Comparison of ENCODE assay signal across 15 cellular contexts in the genomic region with DNA sequence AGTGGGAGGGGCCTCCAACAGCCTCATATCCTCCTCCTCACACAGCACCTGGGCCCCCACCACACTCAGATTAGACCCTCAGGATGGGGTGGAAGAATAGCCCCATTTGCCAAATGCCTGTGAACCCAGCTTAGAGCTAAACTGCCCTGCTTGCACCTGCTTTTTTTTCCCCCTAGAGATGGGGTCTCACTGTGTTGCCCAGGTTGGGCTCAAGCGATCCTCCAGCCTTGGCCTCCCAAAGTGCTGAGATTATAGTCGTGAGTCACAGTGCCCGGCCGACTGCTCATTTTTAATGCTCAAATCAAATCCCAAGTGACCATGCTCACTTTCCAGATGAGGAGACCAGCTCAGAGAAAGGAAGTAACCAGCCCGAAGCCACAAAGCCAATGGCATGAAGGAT. TPM values are rescaled to one million over a fixed set of nuclear protein-coding genes. Genes with fewer than 3 reads are reported as not detected.
DNase-seq lines count a peak whose midpoint lies in the region; ATAC-seq and TF ChIP-seq lines count a peak whose summit lies in the region.
"Had no signal": no experiment of that assay in that cellular context is flagged by ENCODE, and none has a peak within 500 bp of the region (broad histone marks: within the 10 kb centered on the region; RNA-seq: fewer than 3 reads in every experiment).

No MANE protein-coding gene starts in this region.

- H3K9me3 ChIP-seq in GM23248 (ENCODE audit: low read depth) = no peaks in the 10 kb centered on the region

- no peak for ATAC-seq in activated CD8-positive, alpha-beta T cell treated with anti-CD3 and anti-CD28 coated beads, Interleukin-2, amount 10 ng/mL, durations not matched to agents 7 days and 5 days
- ATAC-seq in activated CD8-positive, alpha-beta T cell treated with anti-CD3 and anti-CD28 coated beads for 36 hours = no peak
- no peak for ATAC-seq in natural killer cell treated with Interleukin-12 subunit alpha and Interleukin-12 subunit beta and Interleukin-15 and Interleukin-18, amount 100 ng/mL, for 72 hours
- no peak for ATAC-seq in natural killer cell
- no peak for ATAC-seq in WTC11
- ATAC-seq: GM12878, HCT116 had no signal

- H2AFZ ChIP-seq in GM23248 = no peak overlapping the region

- H3K27ac ChIP-seq in GM23248 = no peak overlapping the region
- H3K27ac ChIP-seq: 22Rv1, KMS-11 had no signal

- no peak overlapping the region for H3K4me3 Mint-ChIP-seq in activated CD8-positive, alpha-beta T cell treated with anti-CD3 and anti-CD28 coated beads, Interleukin-2, amount 10 ng/mL, durations not matched to agents 7 days and 5 days
- H3K4me3 Mint-ChIP-seq in activated CD8-positive, alpha-beta T cell treated with anti-CD3 and anti-CD28 coated beads for 36 hours = no peak overlapping the region
- peak overlapping the region; percentile 25 for H3K4me3 Mint-ChIP-seq in natural killer cell treated with Interleukin-12 subunit alpha and Interleukin-12 subunit beta and Interleukin-15 and Interleukin-18, amount 100 ng/mL, for 72 hours
- H3K4me3 Mint-ChIP-seq in natural killer cell (no peak overlapping the region), WTC11 (no peak overlapping the region)
- H3K4me3 Mint-ChIP-seq: CD4-positive, alpha-beta memory T cell; IgD-negative memory B cell had no signal

- H3K4me2 ChIP-seq in GM23248 (ENCODE audit: unreplicated experiment) = no peak overlapping the region
- H3K4me2 ChIP-seq: KMS-11 had no signal

- CTCF ChIA-PET in activated CD8-positive, alpha-beta T cell treated with anti-CD3 and anti-CD28 coated beads, Interleukin-2, amount 10 ng/mL, durations not matched to agents 7 days and 5 days (lab: Charles Lee) = interaction anchor here (1.3 kb wide), 1 partner anchor 46 kb away, joined by 4 read pairs; no protein-coding TSS in a partner anchor
- CTCF ChIA-PET in activated CD8-positive, alpha-beta T cell treated with anti-CD3 and anti-CD28 coated beads for 36 hours (lab: Charles Lee) = interaction anchor here (0.7 kb wide), 1 partner anchor 48 kb away, joined by 3 read pairs; no protein-coding TSS in a partner anchor
- CTCF ChIA-PET in WTC11 (lab: Charles Lee) = interaction anchor here (3.2 kb wide), 1 partner anchor 47 kb away, joined by 12 read pairs; no protein-coding TSS in a partner anchor

- H3K27me3 ChIP-seq in GM23248 (replicated peaks; ENCODE audit: insufficient read depth) = peaks cover 31% of the 10 kb centered on the region

- no peak for DNase-seq in activated CD8-positive, alpha-beta T cell treated with anti-CD3 and anti-CD28 coated beads, Interleukin-2, amount 10 ng/mL, durations not matched to agents 7 days and 5 days
- no peak for DNase-seq in activated CD8-positive, alpha-beta T cell treated with anti-CD3 and anti-CD28 coated beads for 36 hours
- no peak for DNase-seq in natural killer cell treated with Interleukin-12 subunit alpha and Interleukin-12 subunit beta and Interleukin-15 and Interleukin-18, amount 100 ng/mL, for 72 hours (ENCODE audit: low spot score)
- DNase-seq in natural killer cell = no peak
- DNase-seq in WTC11 (ENCODE audit: low spot score) = no peak
- no peak for DNase-seq in NCI-H510A treated with DMSO at 0.1 percent for 48 hours (lab: John Stamatoyannopoulos, UW)
- no peak for DNase-seq in GM23248
- DNase-seq: CD4-positive, alpha-beta memory T cell; DMS79 had no signal

- H3K27me3 Mint-ChIP-seq in activated CD8-positive, alpha-beta T cell treated with anti-CD3 and anti-CD28 coated beads, Interleukin-2, amount 10 ng/mL, durations not matched to agents 7 days and 5 days (ENCODE audit: low read depth) = no peaks in the 10 kb centered on the region
- H3K27me3 Mint-ChIP-seq in activated CD8-positive, alpha-beta T cell treated with anti-CD3 and anti-CD28 coated beads for 36 hours = no peaks in the 10 kb centered on the region
- H3K27me3 Mint-ChIP-seq in natural killer cell treated with Interleukin-12 subunit alpha and Interleukin-12 subunit beta and Interleukin-15 and Interleukin-18, amount 100 ng/mL, for 72 hours = no peaks in the 10 kb centered on the region
- H3K27me3 Mint-ChIP-seq in natural killer cell (ENCODE audit: low read depth in 2 of 2) = no peaks in the 10 kb centered on the region
- H3K27me3 Mint-ChIP-seq in WTC11 (ENCODE audit: low read depth) = no peaks in the 10 kb centered on the region
- H3K27me3 Mint-ChIP-seq: CD4-positive, alpha-beta memory T cell; IgD-negative memory B cell had no signal

- intact Hi-C loops in activated CD8-positive, alpha-beta T cell treated with anti-CD3 and anti-CD28 coated beads for 36 hours (cut with micrococcal nuclease) = no loop called here
- intact Hi-C loops in natural killer cell (cut with micrococcal nuclease) = no loop called here

- no peaks in the 10 kb centered on the region for H3K36me3 ChIP-seq in GM23248 (ENCODE audit: low read depth)

- no peaks in the 10 kb centered on the region for H3K4me1 ChIP-seq in GM23248 (ENCODE audit: insufficient read depth)

- H3K9me3 Mint-ChIP-seq in activated CD8-positive, alpha-beta T cell treated with anti-CD3 and anti-CD28 coated beads, Interleukin-2, amount 10 ng/mL, durations not matched to agents 7 days and 5 days (ENCODE audit: insufficient read depth) = no peaks in the 10 kb centered on the region
- H3K9me3 Mint-ChIP-seq in activated CD8-positive, alpha-beta T cell treated with anti-CD3 and anti-CD28 coated beads for 36 hours = no peaks in the 10 kb centered on the region
- H3K9me3 Mint-ChIP-seq in natural killer cell treated with Interleukin-12 subunit alpha and Interleukin-12 subunit beta and Interleukin-15 and Interleukin-18, amount 100 ng/mL, for 72 hours = no peaks in the 10 kb centered on the region
- H3K9me3 Mint-ChIP-seq in natural killer cell (no peaks in the 10 kb centered on the region), WTC11 (no peaks in the 10 kb centered on the region)
- H3K9me3 Mint-ChIP-seq: CD4-positive, alpha-beta memory T cell; IgD-negative memory B cell had no signal

- 67 to 78% methylated on average over 5 of the region's 5 CpGs for WGBS in GM23248 (ENCODE audit: low coverage in 1 of 2, low lambda C conversion rate in 2 of 2, missing lambda C conversion rate in 2 of 2), 2 experiments

- H3K27ac Mint-ChIP-seq in activated CD8-positive, alpha-beta T cell treated with anti-CD3 and anti-CD28 coated beads, Interleukin-2, amount 10 ng/mL, durations not matched to agents 7 days and 5 days = peak overlapping the region; percentile 46
- H3K27ac Mint-ChIP-seq in activated CD8-positive, alpha-beta T cell treated with anti-CD3 and anti-CD28 coated beads for 36 hours = no peak overlapping the region
- peak overlapping the region in 1 of 2 donors; percentile 41 for H3K27ac Mint-ChIP-seq in natural killer cell treated with Interleukin-12 subunit alpha and Interleukin-12 subunit beta and Interleukin-15 and Interleukin-18, amount 100 ng/mL, for 72 hours
- H3K27ac Mint-ChIP-seq in natural killer cell = no peak overlapping the region
- H3K27ac Mint-ChIP-seq in WTC11 = no peak overlapping the region
- H3K27ac Mint-ChIP-seq: CD4-positive, alpha-beta memory T cell; IgD-negative memory B cell had no signal

- in situ Hi-C loops in GM23248 (cut with MboI) = no loop called here

- H3K9me2 ChIP-seq in GM23248 (ENCODE audit: insufficient read depth) = no peaks in the 10 kb centered on the region

- no peaks in the 10 kb centered on the region for H4K20me1 ChIP-seq in GM23248 (ENCODE audit: insufficient read depth)

- H3K79me2 ChIP-seq in GM23248 (ENCODE audit: insufficient read depth) = no peaks in the 10 kb centered on the region

- POLR2A ChIA-PET in activated CD8-positive, alpha-beta T cell treated with anti-CD3 and anti-CD28 coated beads, Interleukin-2, amount 10 ng/mL, durations not matched to agents 7 days and 5 days (lab: Charles Lee) = no interaction called here
- POLR2A ChIA-PET in activated CD8-positive, alpha-beta T cell treated with anti-CD3 and anti-CD28 coated beads for 36 hours (lab: Charles Lee) = interaction anchor here (0.6 kb wide), 1 partner anchor 61 kb away, joined by 3 read pairs; no protein-coding TSS in a partner anchor
- POLR2A ChIA-PET in WTC11 (lab: Charles Lee) = interaction anchor here (0.5 kb wide), 1 partner anchor 109 kb away, joined by 3 read pairs; no protein-coding TSS in a partner anchor

- H3K9ac ChIP-seq in GM23248 = no peak overlapping the region
- H3K9ac ChIP-seq: KMS-11 had no signal

- H3K4me1 Mint-ChIP-seq in activated CD8-positive, alpha-beta T cell treated with anti-CD3 and anti-CD28 coated beads, Interleukin-2, amount 10 ng/mL, durations not matched to agents 7 days and 5 days (ENCODE audit: low read depth) = peaks cover 50% of the 10 kb centered on the region
- peaks cover 5% of the 10 kb centered on the region for H3K4me1 Mint-ChIP-seq in activated CD8-positive, alpha-beta T cell treated with anti-CD3 and anti-CD28 coated beads for 36 hours (ENCODE audit: low read depth)
- H3K4me1 Mint-ChIP-seq in natural killer cell treated with Interleukin-12 subunit alpha and Interleukin-12 subunit beta and Interleukin-15 and Interleukin-18, amount 100 ng/mL, for 72 hours (ENCODE audit: low read depth in 2 of 2) = peaks cover 29 to 50% of the 10 kb centered on the region in 2 donors
- H3K4me1 Mint-ChIP-seq in natural killer cell (peaks cover 25 to 49% of the 10 kb centered on the region in 2 donors), WTC11 (peaks cover 19% of the 10 kb centered on the region)

- peaks cover 58% of the 10 kb centered on the region for H3K36me3 Mint-ChIP-seq in activated CD8-positive, alpha-beta T cell treated with anti-CD3 and anti-CD28 coated beads, Interleukin-2, amount 10 ng/mL, durations not matched to agents 7 days and 5 days (ENCODE audit: low read depth)
- peaks cover 4% of the 10 kb centered on the region for H3K36me3 Mint-ChIP-seq in activated CD8-positive, alpha-beta T cell treated with anti-CD3 and anti-CD28 coated beads for 36 hours (ENCODE audit: low read depth)
- H3K36me3 Mint-ChIP-seq in natural killer cell treated with Interleukin-12 subunit alpha and Interleukin-12 subunit beta and Interleukin-15 and Interleukin-18, amount 100 ng/mL, for 72 hours = no peaks in the 10 kb centered on the region
- H3K36me3 Mint-ChIP-seq in natural killer cell (no peaks in the 10 kb centered on the region), WTC11 (no peaks in the 10 kb centered on the region)
- H3K36me3 Mint-ChIP-seq: CD4-positive, alpha-beta memory T cell had no signal

- no peak for TF ChIP-seq CTCF in activated CD8-positive, alpha-beta T cell treated with anti-CD3 and anti-CD28 coated beads for 36 hours (IDR thresholded peaks at IDR 0.05)
- TF ChIP-seq CTCF in natural killer cell (IDR thresholded peaks at IDR 0.05) = no peak
- TF ChIP-seq CTCF in WTC11 (IDR thresholded peaks at IDR 0.05) = no peak

- H3F3A ChIP-seq in GM23248 (ENCODE audit: insufficient read depth) = no peaks in the 10 kb centered on the region

- H3K4me3 ChIP-seq in GM23248 = no peak overlapping the region
- H3K4me3 ChIP-seq: GM12878 had no signal

RNA-seq across cellular contexts. Expression of a gene that starts 27.1 kb away (rescaled TPM):
- total RNA-seq in activated CD8-positive, alpha-beta T cell treated with anti-CD3 and anti-CD28 coated beads, Interleukin-2, amount 10 ng/mL, durations not matched to agents 7 days and 5 days = 100 to 1,000 TPM; 103 to 106 TPM
- 10 to 100 TPM; 41.7 to 46.8 TPM for total RNA-seq in activated CD8-positive, alpha-beta T cell treated with anti-CD3 and anti-CD28 coated beads for 36 hours
- total RNA-seq in natural killer cell treated with Interleukin-12 subunit alpha and Interleukin-12 subunit beta and Interleukin-15 and Interleukin-18, amount 100 ng/mL, for 72 hours = 10 to 100 TPM; 80.5 to 96.9 TPM
- total RNA-seq in natural killer cell = 10 to 100 TPM; 21.7 to 30.8 (median 26.2) TPM
- total RNA-seq in WTC11 (2021) = 10.8 to 15.5 TPM (median 14.9 TPM) in 3 replicates
- total RNA-seq in GM23248 (2014; rRNA removed; shearing (Covaris generic)) = not detected in 2 replicates
- polyA plus RNA-seq in GM23248 (2016; fragmentation: Nextera tagmentation; extraction: Ambion mirVana) = 0.21 TPM in 1 of 2 replicates, not detected in the other
- total RNA-seq: A673 had no signal

Comparison
In these comparisons a context has a peak if more than half of its experiments do, and no peak if none do; other contexts are left out.
1. RNA of a gene that starts 27.1 kb away (total RNA-seq): 103 to 106 TPM in activated CD8-positive, alpha-beta T cell treated with anti-CD3 and anti-CD28 coated beads, Interleukin-2, amount 10 ng/mL, durations not matched to agents 7 days and 5 days, 80.5 to 96.9 TPM in natural killer cell treated with Interleukin-12 subunit alpha and Interleukin-12 subunit beta and Interleukin-15 and Interleukin-18, amount 100 ng/mL, for 72 hours, 41.7 to 46.8 TPM in activated CD8-positive, alpha-beta T cell treated with anti-CD3 and anti-CD28 coated beads for 36 hours, 21.7 to 30.8 TPM in natural killer cell and 10.8 to 15.5 TPM in WTC11; not detected in GM23248; every median in the first group is over 10 times any median in the second.